ENCODE assay signal across 12 cellular contexts in genomic region chr6:13715444-13715883, GRCh38. TPM values are rescaled to one million over a fixed set of nuclear protein-coding genes. Genes with fewer than 3 reads are reported as not detected.
DNase-seq lines count a peak whose midpoint lies in the region; ATAC-seq and TF ChIP-seq lines count a peak whose summit lies in the region.
"Had no signal": no experiment of that assay in that cellular context is flagged by ENCODE, and none has a peak within 500 bp of the region (broad histone marks: within the 10 kb centered on the region; RNA-seq: fewer than 3 reads in every experiment).

No MANE protein-coding gene starts in this region.

- H3K4me3 Mint-ChIP-seq in natural killer cell treated with Interleukin-12 subunit alpha and Interleukin-12 subunit beta and Interleukin-15 and Interleukin-18, amount 100 ng/mL, for 72 hours: peak overlapping the region; percentile 78
- H3K4me3 Mint-ChIP-seq in natural killer cell: no peak overlapping the region
- peak overlapping the region; percentile 57 for H3K4me3 Mint-ChIP-seq in activated T-helper 17 cell treated with anti-CD3 and anti-CD28 coated beads, Interleukin-2, amount 50 U/mL, for 72 hours

- no peak for TF ChIP-seq EP300 in tibial nerve (IDR thresholded peaks at IDR 0.05)

- intact Hi-C loops in natural killer cell (cut with micrococcal nuclease): no loop called here

- peak overlapping the region; percentile 65 to 83 for H3K27ac Mint-ChIP-seq in natural killer cell treated with Interleukin-12 subunit alpha and Interleukin-12 subunit beta and Interleukin-15 and Interleukin-18, amount 100 ng/mL, for 72 hours
- H3K27ac Mint-ChIP-seq in natural killer cell: no peak overlapping the region
- H3K27ac Mint-ChIP-seq in activated T-helper 17 cell treated with anti-CD3 and anti-CD28 coated beads, Interleukin-2, amount 50 U/mL, for 72 hours: peak overlapping the region; percentile 63

- peaks cover 21% of the 10 kb centered on the region for H3K36me3 Mint-ChIP-seq in natural killer cell treated with Interleukin-12 subunit alpha and Interleukin-12 subunit beta and Interleukin-15 and Interleukin-18, amount 100 ng/mL, for 72 hours
- H3K36me3 Mint-ChIP-seq in natural killer cell: no peaks in the 10 kb centered on the region
- peaks cover 2% of the 10 kb centered on the region for H3K36me3 Mint-ChIP-seq in activated T-helper 17 cell treated with anti-CD3 and anti-CD28 coated beads, Interleukin-2, amount 50 U/mL, for 72 hours (ENCODE audit: low read depth)

- H3K9me3 ChIP-seq in tibial nerve: no peaks in the 10 kb centered on the region
- H3K9me3 ChIP-seq: pancreas had no signal

- H3K27me3 ChIP-seq in tibial nerve: no peaks in the 10 kb centered on the region
- H3K27me3 ChIP-seq: pancreas had no signal

- ATAC-seq in natural killer cell treated with Interleukin-12 subunit alpha and Interleukin-12 subunit beta and Interleukin-15 and Interleukin-18, amount 100 ng/mL, for 72 hours: peak; percentile 45 to 48
- no peak for ATAC-seq in natural killer cell
- peak; percentile 54 for ATAC-seq in activated T-helper 17 cell treated with anti-CD3 and anti-CD28 coated beads, Interleukin-2, amount 50 U/mL, for 72 hours (replicated peaks)
- peak; percentile 28 for ATAC-seq in stimulated activated naive CD8-positive, alpha-beta T cell treated with anti-CD3 and anti-CD28 coated beads, Interleukin-15, Interleukin-2, amounts not matched to agents 100 U/mL and 50 U/mL, for 24 hours
- no peak for ATAC-seq in HG03520 (IDR thresholded peaks at IDR 0.05; ENCODE audit: unreplicated experiment)
- ATAC-seq: pancreas had no signal

- peaks cover 37% of the 10 kb centered on the region in 2 donors for H3K4me1 Mint-ChIP-seq in natural killer cell treated with Interleukin-12 subunit alpha and Interleukin-12 subunit beta and Interleukin-15 and Interleukin-18, amount 100 ng/mL, for 72 hours (ENCODE audit: low read depth in 2 of 2)
- peaks cover 23 to 28% of the 10 kb centered on the region in 2 donors for H3K4me1 Mint-ChIP-seq in natural killer cell
- peaks cover 28% of the 10 kb centered on the region for H3K4me1 Mint-ChIP-seq in activated T-helper 17 cell treated with anti-CD3 and anti-CD28 coated beads, Interleukin-2, amount 50 U/mL, for 72 hours

- H3K9me3 Mint-ChIP-seq in natural killer cell treated with Interleukin-12 subunit alpha and Interleukin-12 subunit beta and Interleukin-15 and Interleukin-18, amount 100 ng/mL, for 72 hours: peaks cover 8% of the 10 kb centered on the region
- H3K9me3 Mint-ChIP-seq in natural killer cell: no peaks in the 10 kb centered on the region
- H3K9me3 Mint-ChIP-seq in activated T-helper 17 cell treated with anti-CD3 and anti-CD28 coated beads, Interleukin-2, amount 50 U/mL, for 72 hours: peaks cover 3% of the 10 kb centered on the region

- TF ChIP-seq POLR2A in tibial nerve (IDR thresholded peaks at IDR 0.05): no peak

- H3K4me3 ChIP-seq in tibial nerve: no peak overlapping the region
- H3K4me3 ChIP-seq: pancreas had no signal

- WGBS in tibial nerve, 2 donors: 68 to 94% methylated on average over 3 of the region's 3 CpGs

- H3K36me3 ChIP-seq in tibial nerve: no peaks in the 10 kb centered on the region
- H3K36me3 ChIP-seq: pancreas had no signal

- peaks cover 0 to 10% (median 7%) of the 10 kb centered on the region in 4 donors for H3K4me1 ChIP-seq in tibial nerve

- no peaks in the 10 kb centered on the region for H3K27me3 Mint-ChIP-seq in natural killer cell treated with Interleukin-12 subunit alpha and Interleukin-12 subunit beta and Interleukin-15 and Interleukin-18, amount 100 ng/mL, for 72 hours
- H3K27me3 Mint-ChIP-seq in natural killer cell (ENCODE audit: low read depth in 2 of 2): no peaks in the 10 kb centered on the region
- no peaks in the 10 kb centered on the region for H3K27me3 Mint-ChIP-seq in activated T-helper 17 cell treated with anti-CD3 and anti-CD28 coated beads, Interleukin-2, amount 50 U/mL, for 72 hours

- no peak for TF ChIP-seq CTCF in natural killer cell (IDR thresholded peaks at IDR 0.05)
- TF ChIP-seq CTCF in tibial nerve (IDR thresholded peaks at IDR 0.05): no peak

- H3K27ac ChIP-seq in tibial nerve: no peak overlapping the region
- H3K27ac ChIP-seq: pancreas, VCaP had no signal

- peak; percentile 68 for DNase-seq in natural killer cell treated with Interleukin-12 subunit alpha and Interleukin-12 subunit beta and Interleukin-15 and Interleukin-18, amount 100 ng/mL, for 72 hours (ENCODE audit: low spot score)
- DNase-seq in natural killer cell (no peak), NCI-H460 (ENCODE audit: extremely low read depth, low read depth) (peak; percentile 78), OCI-M1 (lab: John Stamatoyannopoulos, UW) (no peak), tibial nerve (ENCODE audit: low spot score in 2 of 2) (no peak)
- DNase-seq in stimulated activated naive CD8-positive, alpha-beta T cell treated with anti-CD3 and anti-CD28 coated beads, Interleukin-15, Interleukin-2, amounts not matched to agents 100 U/mL and 50 U/mL, for 24 hours: peak; percentile 53
- DNase-seq: MM.1S, pancreas, SHP77 treated with DMSO at 0.1 percent for 48 hours had no signal

RNA-seq across cellular contexts. Expression of gene RANBP9, which starts 3.8 kb away (rescaled TPM):
- total RNA-seq in natural killer cell treated with Interleukin-12 subunit alpha and Interleukin-12 subunit beta and Interleukin-15 and Interleukin-18, amount 100 ng/mL, for 72 hours: 10 to 100 TPM; 49.2 to 61.1 TPM
- total RNA-seq in natural killer cell: 10 to 100 TPM; 52.2 to 62.5 (median 57.6) TPM
- 17.6 and 21.5 TPM in 2 replicates for total RNA-seq in NCI-H460 (2014; rRNA removed; shearing (Covaris generic))
- polyA plus RNA-seq in NCI-H460 (2014; cell fraction: nucleus; rRNA removed): 11.8 and 12.3 TPM in 2 replicates
- total RNA-seq in activated T-helper 17 cell treated with anti-CD3 and anti-CD28 coated beads, Interleukin-2, amount 50 U/mL, for 72 hours: 10 to 100 TPM; 57.3 to 68.2 TPM
- 10 to 100 TPM; 28.5 to 38.4 (median 37.7) TPM for total RNA-seq in tibial nerve

Comparison
In these comparisons a context has a peak if more than half of its experiments do, and no peak if none do; other contexts are left out.
1. ATAC-seq: peak in natural killer cell treated with Interleukin-12 subunit alpha and Interleukin-12 subunit beta and Interleukin-15 and Interleukin-18, amount 100 ng/mL, for 72 hours (2 of 2), activated T-helper 17 cell treated with anti-CD3 and anti-CD28 coated beads, Interleukin-2, amount 50 U/mL, for 72 hours (single experiment) and stimulated activated naive CD8-positive, alpha-beta T cell treated with anti-CD3 and anti-CD28 coated beads, Interleukin-15, Interleukin-2, amounts not matched to agents 100 U/mL and 50 U/mL, for 24 hours (single experiment); none in natural killer cell (0 of 3) and HG03520 (single experiment).
2. DNase-seq: peak in natural killer cell treated with Interleukin-12 subunit alpha and Interleukin-12 subunit beta and Interleukin-15 and Interleukin-18, amount 100 ng/mL, for 72 hours (single experiment), NCI-H460 (single experiment) and stimulated activated naive CD8-positive, alpha-beta T cell treated with anti-CD3 and anti-CD28 coated beads, Interleukin-15, Interleukin-2, amounts not matched to agents 100 U/mL and 50 U/mL, for 24 hours (single experiment); none in natural killer cell (single experiment), OCI-M1 (single experiment) and tibial nerve (0 of 2).
3. H3K27ac Mint-ChIP-seq: peak in natural killer cell treated with Interleukin-12 subunit alpha and Interleukin-12 subunit beta and Interleukin-15 and Interleukin-18, amount 100 ng/mL, for 72 hours (2 of 2) and activated T-helper 17 cell treated with anti-CD3 and anti-CD28 coated beads, Interleukin-2, amount 50 U/mL, for 72 hours (single experiment); none in natural killer cell (0 of 2).